ENCODE assay signal across 8 cellular contexts in the genomic region with DNA sequence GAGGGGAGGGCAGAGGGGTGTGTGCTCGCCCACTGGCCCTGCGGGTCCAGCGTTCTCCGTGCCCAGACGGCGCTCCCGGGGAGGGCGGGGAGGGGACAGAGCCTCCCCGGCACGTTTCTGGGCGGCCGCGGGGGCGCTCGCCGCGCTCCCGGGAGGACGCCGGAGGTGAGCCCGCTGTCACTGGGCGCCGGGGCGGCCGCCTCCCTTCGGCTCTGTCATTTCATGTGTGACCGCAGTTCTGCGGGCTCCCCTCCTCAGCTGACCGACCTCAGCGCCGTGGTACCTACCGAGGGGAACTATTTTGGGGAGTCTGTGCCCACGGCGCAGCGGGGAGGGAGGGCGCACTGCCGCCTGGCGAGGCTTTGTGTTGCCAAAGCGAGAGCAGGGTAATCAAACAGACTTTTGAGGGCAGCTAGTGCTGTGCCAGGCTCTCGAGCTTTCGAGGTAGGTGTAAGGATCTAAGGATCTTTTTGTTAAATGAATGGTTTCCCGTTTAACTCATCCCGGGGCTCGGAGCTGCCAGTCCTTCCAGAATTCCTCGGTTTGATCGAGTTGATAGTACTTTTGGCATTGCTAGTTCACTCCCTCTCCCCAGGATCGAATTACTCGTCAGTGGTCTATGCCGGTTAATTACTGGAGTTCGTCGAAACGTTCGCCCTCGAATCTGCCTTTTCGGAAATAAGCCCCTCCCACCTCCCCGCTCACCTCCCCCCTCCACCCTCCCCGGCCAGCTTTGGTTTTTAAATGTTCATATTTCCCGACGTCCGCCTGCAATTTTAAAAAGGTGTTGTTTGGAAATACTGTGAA. TPM values are rescaled to one million over a fixed set of nuclear protein-coding genes. Genes with fewer than 3 reads are reported as not detected.
A peak's percentile ranks its signal among the peaks of the same experiment; 100 is the strongest.
DNase-seq lines count a peak whose midpoint lies in the region; ATAC-seq and TF ChIP-seq lines count a peak whose summit lies in the region.

No MANE protein-coding gene starts in this region.

- H3K9me3 ChIP-seq in mucosa of descending colon, result no peaks in the 10 kb centered on the region

- intact Hi-C loops in mucosa of descending colon (cut with DNase I, micrococcal nuclease), result loop anchor here in 1 of 2 donors (5.0 kb wide), 1 partner anchor 134 kb away; no protein-coding TSS in a partner anchor

- H3K4me3 ChIP-seq in AG04449 (ENCODE audit: low read depth, low read length), result peak overlapping the region; percentile 81
- peak overlapping the region; percentile 79 for H3K4me3 ChIP-seq in epithelial cell of esophagus (ENCODE audit: low read length)
- H3K4me3 ChIP-seq in mucosa of descending colon, result peak overlapping the region; percentile 67

- CTCF ChIA-PET in AG04449 (lab: Yijun Ruan, JAX), result interaction anchor here (0.7 to 3.1 kb wide), 13 partner anchors 9 to 345 kb away, joined by 3 to 9 read pairs (median 3); no protein-coding TSS in a partner anchor

- no peaks in the 10 kb centered on the region for H3K36me3 ChIP-seq in mucosa of descending colon (ENCODE audit: low read depth)

- TF ChIP-seq CTCF in AG04449 (IDR thresholded peaks at IDR 0.05; ENCODE audit: insufficient read depth, low read length, missing control alignments) (peak; percentile 22), epithelial cell of esophagus (IDR thresholded peaks at IDR 0.05; ENCODE audit: insufficient read depth, low read depth, low read length, missing control alignments) (peak; percentile 22), mucosa of descending colon (IDR thresholded peaks at IDR 0.05) (no peak)

- ATAC-seq in GM18519 (IDR thresholded peaks at IDR 0.05; ENCODE audit: low FRiP score, unreplicated experiment) (peak; percentile 35), HG03064 (IDR thresholded peaks at IDR 0.05; ENCODE audit: low read depth, unreplicated experiment) (peak; percentile 42), mucosa of descending colon (peak; percentile 67)

- DNase-seq in AG04449 (ENCODE audit: low read depth, low spot score), result no peak
- DNase-seq in NCI-H526 (lab: John Stamatoyannopoulos, UW), result peak; percentile 65 to 66
- DNase-seq in activated T-cell treated with anti-CD3 and anti-CD28 coated beads for 1 hour (ENCODE audit: low read depth), result peak; percentile 49
- DNase-seq in epithelial cell of esophagus (ENCODE audit: low read depth), result peak; percentile 67
- peak; percentile 68 to 85 (median 81) for DNase-seq in mucosa of descending colon
- peak; percentile 48 to 64 for DNase-seq in stimulated activated CD8-positive, alpha-beta memory T cell treated with anti-CD3 and anti-CD28 coated beads, Interleukin-7, amount 100 ng/mL, for 4 hours (ENCODE audit: low read depth in 2 of 2)

- POLR2A ChIA-PET in AG04449 (lab: Yijun Ruan, JAX), result interaction anchor here (0.6 to 1.2 kb wide), 4 partner anchors 90 to 146 kb away, joined by 3 to 4 read pairs (median 4); no protein-coding TSS in a partner anchor

- peaks cover 33% of the 10 kb centered on the region for H3K4me1 ChIP-seq in mucosa of descending colon (ENCODE audit: low read depth)

RNA-seq across cellular contexts. Expression of gene ARID5B, which starts 1.9 kb away (rescaled TPM):
- total RNA-seq in mucosa of descending colon, result 10 to 100 TPM; 21.9 to 34.1 (median 22.4) TPM
